18 cellular contexts compared by ENCODE assay signal in the genomic region with DNA sequence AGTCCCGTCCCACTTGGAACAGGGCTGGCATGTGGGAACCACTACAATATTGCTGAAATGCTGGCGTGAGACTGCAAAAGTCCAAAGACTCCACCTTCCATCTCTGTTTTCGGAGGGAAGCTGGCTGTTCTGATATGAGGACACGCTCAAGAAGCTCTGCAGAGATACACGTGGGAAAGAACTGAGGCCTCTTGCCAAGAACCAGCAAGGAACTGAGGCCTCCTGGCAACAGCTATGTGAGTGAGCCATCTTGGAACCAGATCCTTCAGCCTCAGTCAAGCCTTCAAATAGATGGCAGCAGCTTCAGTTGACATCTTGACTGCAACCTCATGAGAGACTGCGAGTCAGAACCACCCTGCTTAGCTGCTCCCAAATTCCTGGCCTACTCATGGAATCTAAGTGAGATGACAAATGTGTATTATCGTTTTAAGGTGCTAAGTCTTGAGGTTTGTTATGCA. TPM values are rescaled to one million over a fixed set of nuclear protein-coding genes. Genes with fewer than 3 reads are reported as not detected.
DNase-seq lines count a peak whose midpoint lies in the region; ATAC-seq and TF ChIP-seq lines count a peak whose summit lies in the region.
"Had no signal": no experiment of that assay in that cellular context is flagged by ENCODE, and none has a peak within 500 bp of the region (broad histone marks: within the 10 kb centered on the region; RNA-seq: fewer than 3 reads in every experiment).

No MANE protein-coding gene starts in this region.

- WGBS in mammary epithelial cell (ENCODE audit: low coverage, missing lambda C conversion rate) = 98% methylated on average over 7 of the region's 7 CpGs

- H3K27me3 ChIP-seq in mammary epithelial cell (ENCODE audit: insufficient read depth, low read length) (no peaks in the 10 kb centered on the region), PC-3 (ENCODE audit: low read length) (no peaks in the 10 kb centered on the region)
- H3K27me3 ChIP-seq: Peyer's patch had no signal

- POLR2A ChIA-PET in MCF 10A (lab: Yijun Ruan, JAX) (interaction anchor here (1.3 kb wide), 1 partner anchor 12 kb away, joined by 5 read pairs; no protein-coding TSS in a partner anchor), PC-3 (lab: Charles Lee; ENCODE audit: unreplicated experiment) (interaction anchor here (0.6 kb wide), 1 partner anchor 44 kb away, joined by 14 read pairs; no protein-coding TSS in a partner anchor)

- peak; percentile 18; the same call in 1 of the 2 replicates for ATAC-seq in PC-3
- no peak for ATAC-seq in HG03108 (IDR thresholded peaks at IDR 0.05; ENCODE audit: unreplicated experiment)
- ATAC-seq: CD8-positive, alpha-beta T cell; GM12878; HepG2 had no signal

- H3K9me3 Mint-ChIP-seq in MCF 10A (ENCODE audit: unreplicated experiment) (no peaks in the 10 kb centered on the region), osteocyte (ENCODE audit: unreplicated experiment) (no peaks in the 10 kb centered on the region), immature natural killer cell (no peaks in the 10 kb centered on the region)
- H3K9me3 Mint-ChIP-seq: CD8-positive, alpha-beta T cell had no signal

- H3K4me1 ChIP-seq in mammary epithelial cell (ENCODE audit: insufficient read depth, low read length) = peaks cover 3% of the 10 kb centered on the region
- no peaks in the 10 kb centered on the region for H3K4me1 ChIP-seq in PC-3 (ENCODE audit: insufficient read depth, low read length)
- H3K4me1 ChIP-seq: Peyer's patch had no signal

- no peak for DNase-seq in MCF 10A (ENCODE audit: unreplicated experiment)
- DNase-seq in mammary epithelial cell = no peak
- no peak for DNase-seq in PC-3
- peak; percentile 31 for DNase-seq in epithelial cell of esophagus (ENCODE audit: low read depth)
- no peak for DNase-seq in osteocyte (ENCODE audit: extremely low spot score, unreplicated experiment)
- DNase-seq in stimulated activated CD4-positive, alpha-beta T cell treated with anti-CD3 and anti-CD28 coated beads, Interleukin-2, amount 100 ng/mL, for 24 hours = no peak
- no peak for DNase-seq in immature natural killer cell
- DNase-seq: CD8-positive, alpha-beta T cell; GDM1; NCI-H1105; NCI-H1694; NCI-H510A treated with DMSO at 0.1 percent for 48 hours; Peyer's patch; Right ventricle myocardium superior had no signal

- no peak overlapping the region for H3K4me2 ChIP-seq in mammary epithelial cell (ENCODE audit: insufficient read depth, low read depth, low read length)
- H3K4me2 ChIP-seq in PC-3 (ENCODE audit: low read length) = no peak overlapping the region

- H2AFZ ChIP-seq in mammary epithelial cell (ENCODE audit: low read depth, low read length) (no peak overlapping the region), PC-3 (ENCODE audit: low read length) (no peak overlapping the region)

- BruUV-seq in MCF 10A (replicated peaks; lab: Mats Ljungman, UMichigan) (no TSS peak), mammary epithelial cell (replicated peaks; lab: Mats Ljungman, UMichigan) (no TSS peak), PC-3 (replicated peaks; lab: Mats Ljungman, UMichigan) (no TSS peak)

- TF ChIP-seq CTCF in MCF 10A (IDR thresholded peaks at IDR 0.05; ENCODE audit: unreplicated experiment) (no peak), mammary epithelial cell (conservative IDR thresholded peaks at IDR 0.05 in 1 of 2, IDR thresholded peaks at IDR 0.05 in 1 of 2; ENCODE audit: extremely low read depth in 1 of 2, insufficient read depth in 1 of 2, low read depth in 1 of 2, low read length in 2 of 2) (no peak), PC-3 (conservative IDR thresholded peaks at IDR 0.05; ENCODE audit: low read depth, low read length) (no peak), epithelial cell of esophagus (IDR thresholded peaks at IDR 0.05; ENCODE audit: insufficient read depth, low read depth, low read length, missing control alignments) (no peak), osteocyte (IDR thresholded peaks at IDR 0.05) (no peak)

- no peaks in the 10 kb centered on the region for H4K20me1 ChIP-seq in mammary epithelial cell (ENCODE audit: insufficient read depth, low read length)
- H4K20me1 ChIP-seq in PC-3 (ENCODE audit: low read length) = no peaks in the 10 kb centered on the region

- peaks cover 10% of the 10 kb centered on the region for H3K4me1 Mint-ChIP-seq in MCF 10A (ENCODE audit: insufficient read depth, unreplicated experiment)
- peaks cover 13% of the 10 kb centered on the region for H3K4me1 Mint-ChIP-seq in osteocyte (ENCODE audit: unreplicated experiment)
- H3K4me1 Mint-ChIP-seq in immature natural killer cell = peaks cover 2 to 5% of the 10 kb centered on the region in 2 donors

- H3K36me3 Mint-ChIP-seq in MCF 10A (ENCODE audit: insufficient read depth, unreplicated experiment) (peaks cover 14% of the 10 kb centered on the region), osteocyte (ENCODE audit: unreplicated experiment) (peaks cover 11% of the 10 kb centered on the region), immature natural killer cell (peaks cover 8 to 12% (median 9%) of the 10 kb centered on the region in 3 donors)

- H3K27ac ChIP-seq in mammary epithelial cell (ENCODE audit: insufficient read depth, low read depth, low read length) (no peak overlapping the region), PC-3 (ENCODE audit: low read length) (no peak overlapping the region)
- H3K27ac ChIP-seq: 22Rv1, Peyer's patch had no signal

- in situ Hi-C loops in mammary epithelial cell (cut with MboI; ENCODE audit: low sequenced_read_pairs in 2 of 2) = no loop called here

- intact Hi-C loops in MCF 10A (cut with micrococcal nuclease) (no loop called here), mammary epithelial cell (cut with micrococcal nuclease) (no loop called here), PC-3 (cut with micrococcal nuclease) (no loop called here)

- H3K4me3 Mint-ChIP-seq in MCF 10A (ENCODE audit: unreplicated experiment) = no peak overlapping the region
- H3K4me3 Mint-ChIP-seq in osteocyte (ENCODE audit: unreplicated experiment) = no peak overlapping the region
- H3K4me3 Mint-ChIP-seq in immature natural killer cell = no peak overlapping the region
- H3K4me3 Mint-ChIP-seq: CD8-positive, alpha-beta T cell had no signal

- H3K27me3 Mint-ChIP-seq in MCF 10A (ENCODE audit: insufficient read depth, unreplicated experiment) = no peaks in the 10 kb centered on the region
- no peaks in the 10 kb centered on the region for H3K27me3 Mint-ChIP-seq in osteocyte (ENCODE audit: unreplicated experiment)
- H3K27me3 Mint-ChIP-seq in immature natural killer cell (ENCODE audit: low read depth in 3 of 3) = peaks cover 0 to 1% (median 0%) of the 10 kb centered on the region in 3 donors

- H3F3A ChIP-seq in PC-3 (ENCODE audit: low read length, unreplicated experiment) = no peaks in the 10 kb centered on the region

- H3K79me2 ChIP-seq in mammary epithelial cell (ENCODE audit: insufficient read depth, low read length) (peaks cover 10% of the 10 kb centered on the region), PC-3 (ENCODE audit: low read length) (peaks cover 3% of the 10 kb centered on the region; the same call in 1 of the 2 replicates)

- H3K9ac ChIP-seq in mammary epithelial cell (ENCODE audit: insufficient read depth, low read length) (no peak overlapping the region), PC-3 (ENCODE audit: low read length) (no peak overlapping the region)

- CTCF ChIA-PET in MCF 10A (lab: Yijun Ruan, JAX) (interaction anchor here (0.6 to 1.8 kb wide), 2 partner anchors 32 to 77 kb away, joined by 3 to 4 read pairs; no protein-coding TSS in a partner anchor), mammary epithelial cell (lab: Charles Lee; ENCODE audit: low non-redundant PET) (no interaction called here), PC-3 (lab: Charles Lee) (no interaction called here)

- H3K4me3 ChIP-seq in mammary epithelial cell (replicated peaks in 1 of 3; ENCODE audit: insufficient read depth in 1 of 3, low read depth in 2 of 3, low read length in 3 of 3) (no peak overlapping the region), PC-3 (ENCODE audit: low read length) (no peak overlapping the region), epithelial cell of esophagus (ENCODE audit: low read length) (no peak overlapping the region)
- H3K4me3 ChIP-seq: GM12878, Peyer's patch had no signal

- dilution Hi-C loops in mammary epithelial cell (cut with HindIII; ENCODE audit: low sequenced_read_pairs) = no loop called here

- H3K27ac Mint-ChIP-seq in MCF 10A (ENCODE audit: low read depth, unreplicated experiment) (peak overlapping the region; percentile 59), osteocyte (ENCODE audit: unreplicated experiment) (peak overlapping the region; percentile 78), immature natural killer cell (no peak overlapping the region)
- H3K27ac Mint-ChIP-seq: CD8-positive, alpha-beta T cell had no signal

- H3K9me3 ChIP-seq in mammary epithelial cell (replicated peaks; ENCODE audit: insufficient read depth, low read length) (no peaks in the 10 kb centered on the region), PC-3 (ENCODE audit: low read length) (no peaks in the 10 kb centered on the region)
- H3K9me3 ChIP-seq: Peyer's patch had no signal

- H3K36me3 ChIP-seq in mammary epithelial cell (ENCODE audit: insufficient read depth, low read length) (peaks cover 3% of the 10 kb centered on the region), PC-3 (ENCODE audit: low read depth, low read length) (0 out of 2 replicates have a peak, but pooled peaks cover 4% of the 10 kb centered on the region)

- H3K9me2 ChIP-seq in PC-3 (replicated peaks; ENCODE audit: low read length) = no peaks in the 10 kb centered on the region

RNA-seq across cellular contexts. Expression of a gene that starts 30.8 kb away (rescaled TPM):
- total RNA-seq in MCF 10A (2022) = 21.7 and 24.7 TPM in 2 replicates
- 10 to 100 TPM; 24.9 to 37.3 TPM for total RNA-seq in mammary epithelial cell
- 12.6 TPM for polyA plus RNA-seq in mammary epithelial cell
- polyA minus RNA-seq in mammary epithelial cell = 16.0 TPM
- total RNA-seq in PC-3 (2014; rRNA removed) = 61.4 and 68.2 TPM in 2 replicates
- 20.7 and 21.0 TPM in 2 replicates for total RNA-seq in osteocyte
- polyA plus RNA-seq in immature natural killer cell = 10 to 100 TPM in 2 of 3 donors, 1 to 10 TPM in 1; 9.2 to 13.3 (median 11.8) TPM

Comparison
In these comparisons a context has a peak if more than half of its experiments do, and no peak if none do; other contexts are left out.
1. H3K27ac Mint-ChIP-seq: peak in MCF 10A (single experiment) and osteocyte (single experiment); none in immature natural killer cell (0 of 6).